In genomic region chr11:2886191-2886894, GRCh38 we compare ENCODE assay signal across 8 cellular contexts. TPM values are rescaled to one million over a fixed set of nuclear protein-coding genes. Genes with fewer than 3 reads are reported as not detected.
DNase-seq lines count a peak whose midpoint lies in the region; ATAC-seq and TF ChIP-seq lines count a peak whose summit lies in the region.

No MANE protein-coding gene starts in this region.

- CTCF ChIA-PET in GM10248 (lab: Yijun Ruan, JAX), result interaction anchor here (1.2 to 21.2 kb wide), 6 partner anchors 10 to 581 kb away, joined by 5 to 528 read pairs (median 8); no protein-coding TSS in a partner anchor

- no peaks in the 10 kb centered on the region for H3K9me3 ChIP-seq in iPS-18c (ENCODE audit: control insufficient read depth, insufficient read depth, low read length)

- H3K4me3 Mint-ChIP-seq in activated T-helper 17 cell treated with anti-CD3 and anti-CD28 coated beads, Interleukin-2, amount 50 U/mL, for 72 hours, result peak overlapping the region; percentile 48
- H3K4me3 Mint-ChIP-seq in stimulated activated memory B cell treated with anti-CD40 and anti-IgM and Interleukin-4, amounts not matched to agents 10 μg/mL and 1 μg/mL and 100 μg/mL, for 72 hours, result peak overlapping the region; percentile 48

- H3K36me3 Mint-ChIP-seq in activated T-helper 17 cell treated with anti-CD3 and anti-CD28 coated beads, Interleukin-2, amount 50 U/mL, for 72 hours (ENCODE audit: low read depth), result peaks cover 7% of the 10 kb centered on the region
- H3K36me3 Mint-ChIP-seq in stimulated activated memory B cell treated with anti-CD40 and anti-IgM and Interleukin-4, amounts not matched to agents 10 μg/mL and 1 μg/mL and 100 μg/mL, for 72 hours, result no peaks in the 10 kb centered on the region

- peaks cover 6% of the 10 kb centered on the region for H3K27me3 Mint-ChIP-seq in activated T-helper 17 cell treated with anti-CD3 and anti-CD28 coated beads, Interleukin-2, amount 50 U/mL, for 72 hours
- peaks cover 13% of the 10 kb centered on the region for H3K27me3 Mint-ChIP-seq in stimulated activated memory B cell treated with anti-CD40 and anti-IgM and Interleukin-4, amounts not matched to agents 10 μg/mL and 1 μg/mL and 100 μg/mL, for 72 hours

- no peaks in the 10 kb centered on the region for H3K4me1 Mint-ChIP-seq in activated T-helper 17 cell treated with anti-CD3 and anti-CD28 coated beads, Interleukin-2, amount 50 U/mL, for 72 hours
- peaks cover 28% of the 10 kb centered on the region for H3K4me1 Mint-ChIP-seq in stimulated activated memory B cell treated with anti-CD40 and anti-IgM and Interleukin-4, amounts not matched to agents 10 μg/mL and 1 μg/mL and 100 μg/mL, for 72 hours

- no peak overlapping the region for H3K27ac Mint-ChIP-seq in activated T-helper 17 cell treated with anti-CD3 and anti-CD28 coated beads, Interleukin-2, amount 50 U/mL, for 72 hours
- no peak overlapping the region for H3K27ac Mint-ChIP-seq in stimulated activated memory B cell treated with anti-CD40 and anti-IgM and Interleukin-4, amounts not matched to agents 10 μg/mL and 1 μg/mL and 100 μg/mL, for 72 hours

- peak; percentile 3 for ATAC-seq in HG02571 (IDR thresholded peaks at IDR 0.05; ENCODE audit: unreplicated experiment)
- ATAC-seq in activated T-helper 17 cell treated with anti-CD3 and anti-CD28 coated beads, Interleukin-2, amount 50 U/mL, for 72 hours (replicated peaks), result no peak
- ATAC-seq in stimulated activated memory B cell treated with anti-CD40 and anti-IgM and Interleukin-4, amounts not matched to agents 10 μg/mL and 1 μg/mL and 100 μg/mL, for 72 hours, result no peak

- TF ChIP-seq CTCF in GM10248 (IDR thresholded peaks at IDR 0.05; ENCODE audit: control extremely low read depth, extremely low read depth, low read depth, missing control alignments), result peak; percentile 4

- POLR2A ChIA-PET in GM10248 (lab: Yijun Ruan, JAX), result interaction anchor here (0.8 kb wide), 1 partner anchor 186 kb away, joined by 3 read pairs; the partner anchor contains the start of gene KCNQ1OT1

- no peak for DNase-seq in GM10248 (ENCODE audit: extremely low spot score)
- DNase-seq in stimulated activated CD4-positive, alpha-beta T cell treated with anti-CD3 and anti-CD28 coated beads, Interleukin-15, amount 100 ng/mL, for 24 hours, result no peak
- no peak for DNase-seq in H4 (ENCODE audit: low spot score)
- DNase-seq in epidermal melanocyte (ENCODE audit: insufficient read length, low spot score), result no peak

- H3K4me3 ChIP-seq in iPS-18c (ENCODE audit: insufficient read depth, low read depth, low read length), result peak overlapping the region; percentile 20

- no peaks in the 10 kb centered on the region for H3K9me3 Mint-ChIP-seq in activated T-helper 17 cell treated with anti-CD3 and anti-CD28 coated beads, Interleukin-2, amount 50 U/mL, for 72 hours
- no peaks in the 10 kb centered on the region for H3K9me3 Mint-ChIP-seq in stimulated activated memory B cell treated with anti-CD40 and anti-IgM and Interleukin-4, amounts not matched to agents 10 μg/mL and 1 μg/mL and 100 μg/mL, for 72 hours

RNA-seq across cellular contexts. Expression of gene CDKN1C, which starts 0.8 kb away (rescaled TPM):
- total RNA-seq in activated T-helper 17 cell treated with anti-CD3 and anti-CD28 coated beads, Interleukin-2, amount 50 U/mL, for 72 hours, result 10 to 100 TPM in 1 of 2 donors, under 1 TPM in 1; 0.58 to 34.8 TPM
- total RNA-seq in H4 (2014; rRNA removed; shearing (Covaris generic)), result 4.2 and 5.1 TPM in 2 replicates

RNA-seq across cellular contexts. Expression of gene PHLDA2, which starts 42.9 kb away (rescaled TPM):
- 1 to 10 TPM; 5.6 to 9.1 TPM for total RNA-seq in activated T-helper 17 cell treated with anti-CD3 and anti-CD28 coated beads, Interleukin-2, amount 50 U/mL, for 72 hours
- 11.7 and 15.2 TPM in 2 replicates for total RNA-seq in H4 (2014; rRNA removed; shearing (Covaris generic))
